In the genomic region with DNA sequence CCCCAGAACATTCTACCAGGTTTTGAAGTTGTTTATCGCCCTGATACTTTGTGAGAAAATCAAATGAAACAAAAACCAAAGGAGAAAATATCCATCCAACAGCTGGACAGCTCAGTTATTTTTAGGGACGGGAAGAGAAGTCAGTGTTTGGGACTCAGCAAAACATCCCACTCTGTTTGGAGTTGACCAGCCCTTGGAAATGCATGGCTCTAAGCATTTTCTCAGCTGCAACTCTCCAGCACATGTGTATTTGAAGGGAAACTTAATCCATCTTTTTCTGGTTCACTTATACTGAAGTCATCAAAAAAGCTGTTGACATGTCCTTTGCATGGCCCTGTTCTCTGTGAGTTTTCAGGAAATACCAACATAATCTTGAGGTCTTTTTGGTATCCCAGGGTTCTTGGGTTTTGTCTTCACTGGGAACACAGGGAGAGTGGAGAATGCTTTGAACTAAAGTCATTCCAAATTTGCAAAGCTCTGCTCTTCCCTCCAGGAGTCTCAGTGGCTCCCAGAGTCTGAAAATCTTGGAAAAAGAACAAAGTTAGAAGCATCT, we compare ENCODE assay signal across 15 cellular contexts.
A peak's percentile ranks its signal among the peaks of the same experiment; 100 is the strongest.
DNase-seq lines count a peak whose midpoint lies in the region; ATAC-seq and TF ChIP-seq lines count a peak whose summit lies in the region.
"Had no signal": no experiment of that assay in that cellular context is flagged by ENCODE, and none has a peak within 500 bp of the region (broad histone marks: within the 10 kb centered on the region; RNA-seq: fewer than 3 reads in every experiment).

No MANE protein-coding gene starts in this region.

- DNase-seq in choroid plexus epithelial cell (ENCODE audit: low read depth) (peak; percentile 5), fibroblast of pulmonary artery (ENCODE audit: low read depth) (peak; percentile 82), mesothelial cell of epicardium (ENCODE audit: low spot score in 2 of 2, unreplicated experiment in 2 of 2) (no peak), aorta (no peak), kidney tubule cell (ENCODE audit: low spot score) (no peak)
- DNase-seq in stimulated activated naive CD4-positive, alpha-beta T cell treated with Interleukin-2 at 50 U/mL for 16 hours (lab: John Stamatoyannopoulos, UW), result no peak
- DNase-seq: C1 segment of cervical spinal cord; Calu3; CD4-positive, alpha-beta memory T cell; COR-L47; DMS153; DND-41; GOT3; HFFc6 had no signal

- H3K27ac ChIP-seq in aorta (ENCODE audit: low read depth in 1 of 2, low read length in 2 of 2), result no peak overlapping the region

- no peak for ATAC-seq in aorta (ENCODE audit: low FRiP score)

- 17 to 26% methylated on average over 2 of the region's 2 CpGs for WGBS in aorta, 2 donors

- H3K9me3 Mint-ChIP-seq in mesothelial cell of epicardium, result no peaks in the 10 kb centered on the region

- no peaks in the 10 kb centered on the region for H3K27me3 ChIP-seq in aorta (ENCODE audit: control insufficient read depth in 1 of 2, insufficient read depth in 2 of 2, low read length in 1 of 2)

- no peaks in the 10 kb centered on the region for H3K36me3 Mint-ChIP-seq in mesothelial cell of epicardium
- H3K36me3 Mint-ChIP-seq: CD4-positive, alpha-beta memory T cell had no signal

- peak overlapping the region; percentile 43 for H3K27ac Mint-ChIP-seq in mesothelial cell of epicardium
- H3K27ac Mint-ChIP-seq: CD4-positive, alpha-beta memory T cell; HFFc6 had no signal

- no peaks in the 10 kb centered on the region for H3K4me1 ChIP-seq in aorta (ENCODE audit: control insufficient read depth in 1 of 2, insufficient read depth in 2 of 2, low read length in 2 of 2)
- H3K4me1 ChIP-seq: HAP-1 had no signal

- no peaks in the 10 kb centered on the region for H3K36me3 ChIP-seq in aorta (ENCODE audit: control insufficient read depth in 1 of 2, insufficient read depth in 2 of 2, low read length in 1 of 2)
- H3K36me3 ChIP-seq: HAP-1 had no signal

- H3K27me3 Mint-ChIP-seq in mesothelial cell of epicardium (ENCODE audit: low read depth), result peaks cover 18% of the 10 kb centered on the region

- intact Hi-C loops in aorta (cut with DNase I), result no loop called here

- TF ChIP-seq CTCF in choroid plexus epithelial cell (conservative IDR thresholded peaks at IDR 0.05; ENCODE audit: low read depth, low read length) (no peak), fibroblast of pulmonary artery (IDR thresholded peaks at IDR 0.05; ENCODE audit: low read length, missing control alignments) (no peak), mesothelial cell of epicardium (IDR thresholded peaks at IDR 0.05; ENCODE audit: unreplicated experiment) (no peak)

- peaks cover 11% of the 10 kb centered on the region for H3K4me1 Mint-ChIP-seq in mesothelial cell of epicardium
- H3K4me1 Mint-ChIP-seq: CD4-positive, alpha-beta memory T cell had no signal

- no peaks in the 10 kb centered on the region for H3K9me3 ChIP-seq in aorta (ENCODE audit: control insufficient read depth, low read length)
- H3K9me3 ChIP-seq: HAP-1 had no signal

- no peak overlapping the region for H3K4me3 Mint-ChIP-seq in mesothelial cell of epicardium
- H3K4me3 Mint-ChIP-seq: CD4-positive, alpha-beta memory T cell; HFFc6 had no signal

- H3K4me3 ChIP-seq in choroid plexus epithelial cell (ENCODE audit: low read depth, low read length), result no peak overlapping the region
- no peak overlapping the region for H3K4me3 ChIP-seq in fibroblast of pulmonary artery (replicated peaks; ENCODE audit: low read depth, low read length)
- no peak overlapping the region for H3K4me3 ChIP-seq in aorta (ENCODE audit: low read length in 2 of 2)
- H3K4me3 ChIP-seq: HAP-1 had no signal

Comparison
In these comparisons a context has a peak if more than half of its experiments do, and no peak if none do; other contexts are left out.
1. DNase-seq: peak in choroid plexus epithelial cell (single experiment) and fibroblast of pulmonary artery (single experiment); none in mesothelial cell of epicardium (0 of 2), aorta (0 of 2), kidney tubule cell (single experiment) and stimulated activated naive CD4-positive, alpha-beta T cell treated with Interleukin-2 at 50 U/mL for 16 hours (single experiment).